In the genomic region with DNA sequence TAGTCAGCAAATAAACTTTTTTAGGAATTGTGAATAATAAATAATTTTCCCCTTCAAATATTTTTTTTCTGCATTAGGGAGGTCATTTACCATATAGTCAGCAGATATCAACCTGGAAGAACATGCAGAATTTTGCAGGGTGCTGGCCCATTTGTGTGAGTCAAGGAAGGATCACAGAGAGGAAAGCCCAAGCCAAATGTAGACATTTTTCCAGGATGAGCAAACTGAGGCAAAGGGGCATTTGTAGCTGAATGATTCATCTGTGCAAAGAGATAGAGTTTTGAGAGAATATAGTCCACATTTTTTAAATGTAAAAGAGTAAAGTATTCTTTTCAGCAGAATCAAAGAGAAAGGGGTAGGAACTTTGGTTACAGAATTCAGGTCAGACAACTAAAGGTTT, we compare ENCODE assay signal across 18 cellular contexts.
A peak's percentile ranks its signal among the peaks of the same experiment; 100 is the strongest.
DNase-seq lines count a peak whose midpoint lies in the region; ATAC-seq and TF ChIP-seq lines count a peak whose summit lies in the region.
"Had no signal": no experiment of that assay in that cellular context is flagged by ENCODE, and none has a peak within 500 bp of the region (broad histone marks: within the 10 kb centered on the region; RNA-seq: fewer than 3 reads in every experiment).

No MANE protein-coding gene starts in this region.

- ATAC-seq in HG02763 (IDR thresholded peaks at IDR 0.05; ENCODE audit: unreplicated experiment) (no peak), HG03139 (IDR thresholded peaks at IDR 0.05; ENCODE audit: unreplicated experiment) (no peak)
- ATAC-seq: K562, Right ventricle myocardium inferior had no signal

- H3K36me3 ChIP-seq in MG63, result no peaks in the 10 kb centered on the region
- H3K36me3 ChIP-seq: SJSA1 had no signal

- no peaks in the 10 kb centered on the region for H3K4me1 Mint-ChIP-seq in nephron progenitor cell
- H3K4me1 Mint-ChIP-seq: CD14-positive monocyte had no signal

- H3K4me3 ChIP-seq in MG63 (no peak overlapping the region), epithelial cell of esophagus (ENCODE audit: low read length) (no peak overlapping the region)
- H3K4me3 ChIP-seq: K562, SJSA1 had no signal

- H3K9me3 ChIP-seq in MG63, result no peaks in the 10 kb centered on the region
- H3K9me3 ChIP-seq: SJSA1 had no signal

- H3K36me3 Mint-ChIP-seq in nephron progenitor cell (ENCODE audit: low read depth), result no peaks in the 10 kb centered on the region
- H3K36me3 Mint-ChIP-seq: CD14-positive monocyte had no signal

- no peaks in the 10 kb centered on the region for H3K27me3 ChIP-seq in MG63
- H3K27me3 ChIP-seq: SJSA1 had no signal

- no peaks in the 10 kb centered on the region for H3K9me3 Mint-ChIP-seq in nephron progenitor cell

- no peak overlapping the region for H3K27ac Mint-ChIP-seq in nephron progenitor cell
- H3K27ac Mint-ChIP-seq: B cell, CD14-positive monocyte had no signal

- no peak overlapping the region for H3K4me3 Mint-ChIP-seq in nephron progenitor cell
- H3K4me3 Mint-ChIP-seq: B cell, CD14-positive monocyte had no signal

- no peak overlapping the region for H3K27ac ChIP-seq in caudate nucleus (ENCODE audit: low read depth, low read length)
- H3K27ac ChIP-seq: SJSA1 had no signal

- no peaks in the 10 kb centered on the region for H3K27me3 Mint-ChIP-seq in nephron progenitor cell (ENCODE audit: low read depth, poor library complexity)
- H3K27me3 Mint-ChIP-seq: B cell had no signal

- no peak for TF ChIP-seq CTCF in epithelial cell of esophagus (IDR thresholded peaks at IDR 0.05; ENCODE audit: insufficient read depth, low read depth, low read length, missing control alignments)
- no peak for TF ChIP-seq CTCF in nephron progenitor cell (IDR thresholded peaks at IDR 0.05)

- DNase-seq in EH (ENCODE audit: low read depth) (peak; percentile 43), MG63 (peak; percentile 26), epithelial cell of esophagus (ENCODE audit: low read depth) (peak; percentile 46), kidney tubule cell (ENCODE audit: low spot score) (peak; percentile 5), nephron progenitor cell (no peak), caudate nucleus (lab: John Stamatoyannopoulos, UW) (no peak)
- DNase-seq: MM.1S, NCI-H2029 treated with DMSO at 0.1 percent for 48 hours, NCI-H2171, NCI-H526, OCI-M1 had no signal

Comparison
In these comparisons a context has a peak if more than half of its experiments do, and no peak if none do; other contexts are left out.
1. DNase-seq: peak in EH (single experiment), MG63 (single experiment), epithelial cell of esophagus (single experiment) and kidney tubule cell (single experiment); none in nephron progenitor cell (single experiment) and caudate nucleus (0 of 61).